ENCODE assay signal across 8 cellular contexts in the genomic region with DNA sequence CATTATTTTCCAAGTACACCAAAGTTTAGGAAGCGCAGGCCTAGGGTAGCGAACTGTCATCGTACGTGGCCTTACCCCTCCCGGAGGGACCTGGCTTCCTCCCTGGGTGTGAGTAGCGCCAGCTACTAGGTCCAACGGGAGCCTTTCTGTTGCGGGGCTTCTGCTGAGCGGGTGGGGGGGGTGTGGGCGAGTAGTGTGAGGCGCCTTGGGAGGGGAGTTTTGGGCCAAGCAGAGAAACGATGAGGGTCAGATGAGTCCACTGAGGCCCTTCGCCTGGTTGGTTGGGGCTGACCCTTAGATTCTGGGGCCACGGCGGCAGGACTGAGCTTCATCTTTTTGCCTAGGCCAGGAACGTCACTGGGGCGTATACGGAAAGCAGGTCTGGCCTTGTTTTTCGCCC. TPM values are rescaled to one million over a fixed set of nuclear protein-coding genes. Genes with fewer than 3 reads are reported as not detected.
DNase-seq lines count a peak whose midpoint lies in the region; ATAC-seq and TF ChIP-seq lines count a peak whose summit lies in the region.

No MANE protein-coding gene starts in this region.

- TF ChIP-seq CTCF in GM12875 (IDR thresholded peaks at IDR 0.05; ENCODE audit: borderline replicate concordance, insufficient read depth, low read depth, low read length) (no peak), fibroblast of villous mesenchyme (IDR thresholded peaks at IDR 0.05; ENCODE audit: insufficient read depth, low read depth, low read length) (no peak), gastrocnemius medialis (IDR thresholded peaks at IDR 0.05 in 4 of 5, conservative IDR thresholded peaks at IDR 0.05 in 1 of 5) (no peak)

- H3K9me3 ChIP-seq in gastrocnemius medialis: no peaks in the 10 kb centered on the region

- no peaks in the 10 kb centered on the region for H3K27me3 Mint-ChIP-seq in T-cell

- H3K27ac Mint-ChIP-seq in T-cell: peak overlapping the region; percentile 87 to 93

- no peak for TF ChIP-seq POLR2A in gastrocnemius medialis (IDR thresholded peaks at IDR 0.05)

- CTCF ChIA-PET in T-cell (lab: Charles Lee) (interaction anchor here in 1 of 2 donors (1.8 kb wide), 1 partner anchor 460 kb away, joined by 8 read pairs; no protein-coding TSS in a partner anchor), HEK293T (lab: Yijun Ruan, JAX) (interaction anchor here (1.3 kb wide), 1 partner anchor 21 kb away, joined by 5 read pairs; no protein-coding TSS in a partner anchor)

- no peak for ATAC-seq in T-cell (replicated peaks in 1 of 4)
- no peak for ATAC-seq in gastrocnemius medialis
- ATAC-seq in GM21447 (IDR thresholded peaks at IDR 0.05; ENCODE audit: unreplicated experiment): no peak

- DNase-seq in T-cell (peak in 3 of 34 experiments; percentile 4 to 8 (median 6)), fibroblast of villous mesenchyme (ENCODE audit: low read depth) (no peak), gastrocnemius medialis (no peak), NCI-H1048 (lab: John Stamatoyannopoulos, UW) (no peak), HEK293T (ENCODE audit: extremely low spot score) (no peak), ACHN (no peak)

- POLR2A ChIA-PET in T-cell (lab: Charles Lee): interaction anchor here (0.5 to 0.6 kb wide), 2 partner anchors 18 to 209 kb away, joined by 3 to 4 read pairs; no protein-coding TSS in a partner anchor
- POLR2A ChIA-PET in HEK293T (lab: Yijun Ruan, JAX): interaction anchor here (0.8 to 3.6 kb wide), 15 partner anchors 14 to 207 kb away, joined by 3 to 43 read pairs (median 5); partner anchors contain the start of genes ACO2, PHF5A, PMM1 and RANGAP1

- no peaks in the 10 kb centered on the region for H3K9me3 Mint-ChIP-seq in T-cell

- H3K36me3 ChIP-seq in gastrocnemius medialis: peaks cover 0 to 6% of the 10 kb centered on the region in 2 donors

- peak overlapping the region; percentile 87 to 88 (median 87) for H3K4me3 Mint-ChIP-seq in T-cell

- in situ Hi-C loops in gastrocnemius medialis (cut with MboI; ENCODE audit: low sequenced_read_pairs in 4 of 4) (no loop called here), ACHN (cut with HindIII; ENCODE audit: low pct_ligation_motif_present, low pct_unique_long_range_greater_than_20kb, low sequenced_read_pairs) (no loop called here)

- intact Hi-C loops in gastrocnemius medialis (cut with DNase I; ENCODE audit: low total_unique reads): loop anchor here (5.0 kb wide), 1 partner anchor 1865 kb away; no protein-coding TSS in a partner anchor

- peaks cover 9 to 23% (median 20%) of the 10 kb centered on the region in 3 donors for H3K4me1 Mint-ChIP-seq in T-cell

- H3K27me3 ChIP-seq in gastrocnemius medialis: no peaks in the 10 kb centered on the region

- H3K4me1 ChIP-seq in gastrocnemius medialis: peaks cover 23 to 25% of the 10 kb centered on the region in 2 donors

- H3K4me3 ChIP-seq in GM12875 (ENCODE audit: low read depth, low read length) (peak overlapping the region; percentile 61), fibroblast of villous mesenchyme (ENCODE audit: low read depth, low read length) (peak overlapping the region; percentile 66), gastrocnemius medialis (peak overlapping the region; percentile 73 to 94 (median 86))

- H3K36me3 Mint-ChIP-seq in T-cell: peaks cover 3% of the 10 kb centered on the region

- H3K27ac ChIP-seq in gastrocnemius medialis: peak overlapping the region; percentile 96 to 100 (median 100)

TF ChIP-seq in HEK293T, 16 proteins besides CTCF, POLR2A, EP300 and RAD21:
- no peak for TF ChIP-seq NFRKB (IDR thresholded peaks at IDR 0.05)
- no peak for TF ChIP-seq FOXM1 (IDR thresholded peaks at IDR 0.05; ENCODE audit: borderline replicate concordance)
- no peak for TF ChIP-seq SUZ12 (IDR thresholded peaks at IDR 0.05)
- no peak for TF ChIP-seq L3MBTL2 (conservative IDR thresholded peaks at IDR 0.05)
- TF ChIP-seq LEF1 (IDR thresholded peaks at IDR 0.05; ENCODE audit: borderline replicate concordance): no peak
- no peak for TF ChIP-seq CTBP1 (IDR thresholded peaks at IDR 0.05; ENCODE audit: borderline replicate concordance)
- no peak for TF ChIP-seq FOXK2 (IDR thresholded peaks at IDR 0.05)

RNA-seq across cellular contexts. Expression of gene TEF, which starts 0.9 kb away (rescaled TPM):
- total RNA-seq in T-cell (10 to 100 TPM in 1 of 5 donors, 1 to 10 TPM in 4; 4.1 to 10.8 (median 4.6) TPM), fibroblast of villous mesenchyme (7.7 and 8.6 TPM in 2 replicates), gastrocnemius medialis (10 to 100 TPM; 15.6 to 39.8 (median 19.5) TPM)
